Comparison of ENCODE assay signal across 2 cellular contexts in the genomic region with DNA sequence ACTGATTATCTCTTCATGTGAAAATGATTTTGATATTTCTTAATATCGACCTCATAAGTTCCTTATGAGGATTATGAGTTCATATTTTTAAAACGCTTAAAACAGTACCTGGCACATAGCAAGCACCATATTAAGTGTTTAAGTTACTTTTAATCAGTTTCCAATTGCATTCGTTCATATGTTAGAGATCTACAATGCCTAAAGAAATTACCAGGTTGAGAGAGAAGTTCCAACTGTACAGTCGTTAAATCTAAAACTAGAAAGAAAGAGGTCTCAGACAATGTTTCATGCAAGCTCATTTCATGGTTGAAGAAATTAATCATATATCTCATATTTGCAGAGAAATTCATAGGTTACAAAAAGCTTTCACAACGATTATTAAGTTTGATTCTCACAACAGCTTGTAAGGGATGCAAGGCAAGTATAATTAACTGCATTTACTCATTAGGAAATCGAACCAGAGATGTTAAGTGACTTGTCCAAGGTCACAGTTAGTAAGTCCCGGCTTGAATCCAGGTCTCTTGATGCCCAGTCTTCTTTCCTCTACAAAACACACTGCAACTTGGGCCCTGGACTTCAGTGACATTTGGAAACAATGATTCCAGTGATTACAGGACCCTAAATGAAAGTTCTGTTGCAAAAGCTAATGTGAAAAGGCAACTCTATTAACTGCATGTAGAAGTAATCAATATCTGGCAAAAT.
TF ChIP-seq lines count a peak whose summit lies in the region.

No MANE protein-coding gene starts in this region.

TF ChIP-seq in HepG2, 621 proteins besides CTCF, POLR2A, EP300 and RAD21:
- TF ChIP-seq JUND (CRISPR knock-in tag; IDR thresholded peaks at IDR 0.05), result no peak
- TF ChIP-seq NFYB (CRISPR knock-in tag; IDR thresholded peaks at IDR 0.05), result no peak
- no peak for TF ChIP-seq ZNF749 (CRISPR knock-in tag; IDR thresholded peaks at IDR 0.05; ENCODE audit: borderline replicate concordance)
- TF ChIP-seq PITX1 (CRISPR knock-in tag; IDR thresholded peaks at IDR 0.05), result no peak
- no peak for TF ChIP-seq ZNF510 (CRISPR knock-in tag; IDR thresholded peaks at IDR 0.05; ENCODE audit: low read depth)
- no peak for TF ChIP-seq ZNF792 (CRISPR knock-in tag; IDR thresholded peaks at IDR 0.05)
- TF ChIP-seq, protein P1, sequence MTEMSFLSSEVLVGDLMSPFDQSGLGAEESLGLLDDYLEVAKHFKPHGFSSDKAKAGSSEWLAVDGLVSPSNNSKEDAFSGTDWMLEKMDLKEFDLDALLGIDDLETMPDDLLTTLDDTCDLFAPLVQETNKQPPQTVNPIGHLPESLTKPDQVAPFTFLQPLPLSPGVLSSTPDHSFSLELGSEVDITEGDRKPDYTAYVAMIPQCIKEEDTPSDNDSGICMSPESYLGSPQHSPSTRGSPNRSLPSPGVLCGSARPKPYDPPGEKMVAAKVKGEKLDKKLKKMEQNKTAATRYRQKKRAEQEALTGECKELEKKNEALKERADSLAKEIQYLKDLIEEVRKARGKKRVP (CRISPR knock-in tag; IDR thresholded peaks at IDR 0.05), result no peak
- TF ChIP-seq ZFP82 (CRISPR knock-in tag; IDR thresholded peaks at IDR 0.05; ENCODE audit: borderline replicate concordance), result no peak
- TF ChIP-seq ZNF570 (CRISPR knock-in tag; IDR thresholded peaks at IDR 0.05; ENCODE audit: borderline replicate concordance), result no peak
- TF ChIP-seq ZNF383 (CRISPR knock-in tag; IDR thresholded peaks at IDR 0.05; ENCODE audit: borderline replicate concordance), result no peak
- no peak for TF ChIP-seq FOXP1 (IDR thresholded peaks at IDR 0.05)
- no peak for TF ChIP-seq FOXP1 (CRISPR knock-in tag; IDR thresholded peaks at IDR 0.05)
- TF ChIP-seq RBFOX2 (IDR thresholded peaks at IDR 0.05; ENCODE audit: low read depth, low read length), result no peak
- TF ChIP-seq TBP (CRISPR knock-in tag; IDR thresholded peaks at IDR 0.05), result no peak
- TF ChIP-seq, protein P2, sequence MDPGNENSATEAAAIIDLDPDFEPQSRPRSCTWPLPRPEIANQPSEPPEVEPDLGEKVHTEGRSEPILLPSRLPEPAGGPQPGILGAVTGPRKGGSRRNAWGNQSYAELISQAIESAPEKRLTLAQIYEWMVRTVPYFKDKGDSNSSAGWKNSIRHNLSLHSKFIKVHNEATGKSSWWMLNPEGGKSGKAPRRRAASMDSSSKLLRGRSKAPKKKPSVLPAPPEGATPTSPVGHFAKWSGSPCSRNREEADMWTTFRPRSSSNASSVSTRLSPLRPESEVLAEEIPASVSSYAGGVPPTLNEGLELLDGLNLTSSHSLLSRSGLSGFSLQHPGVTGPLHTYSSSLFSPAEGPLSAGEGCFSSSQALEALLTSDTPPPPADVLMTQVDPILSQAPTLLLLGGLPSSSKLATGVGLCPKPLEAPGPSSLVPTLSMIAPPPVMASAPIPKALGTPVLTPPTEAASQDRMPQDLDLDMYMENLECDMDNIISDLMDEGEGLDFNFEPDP (CRISPR knock-in tag; conservative IDR thresholded peaks at IDR 0.05), result no peak
- TF ChIP-seq ATRX (CRISPR knock-in tag; IDR thresholded peaks at IDR 0.05; ENCODE audit: borderline replicate concordance), result no peak
- no peak for TF ChIP-seq ZFP91 (CRISPR knock-in tag; IDR thresholded peaks at IDR 0.05; ENCODE audit: borderline replicate concordance)

TF ChIP-seq in GM12891, 5 proteins besides CTCF, POLR2A, EP300 and RAD21:
- TF ChIP-seq SPI1 (IDR thresholded peaks at IDR 0.05; ENCODE audit: low read depth, low read length), result no peak
